11 cellular contexts compared by ENCODE assay signal in the genomic region with DNA sequence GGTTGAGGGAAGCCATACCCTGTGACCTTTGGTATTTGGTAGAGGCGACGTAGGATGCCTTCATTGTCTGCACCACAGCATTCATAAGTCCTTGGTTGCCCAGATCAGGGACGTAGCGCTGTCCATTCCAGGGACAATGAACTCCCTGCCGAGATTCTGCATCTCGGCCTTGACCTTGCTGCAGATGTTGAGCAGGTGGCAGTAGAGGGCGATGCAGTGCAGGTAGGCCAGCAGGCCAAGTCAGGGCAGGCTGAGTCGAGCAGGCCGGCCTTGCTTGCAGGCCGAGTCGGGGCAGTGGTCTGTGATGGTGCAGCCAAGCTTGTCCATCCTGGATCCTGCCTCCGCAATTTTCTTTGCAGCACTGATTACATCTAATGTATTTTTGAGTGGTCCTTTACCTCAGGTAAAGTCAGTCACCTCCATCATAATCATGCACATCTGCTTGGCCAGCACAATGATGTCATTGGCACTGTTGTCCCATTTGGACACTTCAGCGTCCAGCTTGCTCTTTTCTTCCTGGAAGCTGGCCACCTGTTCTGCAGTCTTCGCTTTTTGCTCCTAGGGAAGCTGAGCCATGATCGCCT.
DNase-seq lines count a peak whose midpoint lies in the region; ATAC-seq, FAIRE-seq and TF ChIP-seq lines count a peak whose summit lies in the region.
"Had no signal": no experiment of that assay in that cellular context is flagged by ENCODE, and none has a peak within 500 bp of the region (broad histone marks: within the 10 kb centered on the region; RNA-seq: fewer than 3 reads in every experiment).

No MANE protein-coding gene starts in this region.

- no peak overlapping the region for H3K4me3 Mint-ChIP-seq in HFFc6
- H3K4me3 Mint-ChIP-seq: T-helper 1 cell treated with Interleukin-12 subunit alpha and Interleukin-12 subunit beta and Interleukin-4 antibody, amounts not matched to agents 30 μg/mL and 1 μg/mL, for 36 hours had no signal

- no peak overlapping the region for H2BK5ac ChIP-seq in mesendoderm (ENCODE audit: low read length)

- no peaks in the 10 kb centered on the region for H3K9me1 ChIP-seq in K562 (ENCODE audit: control insufficient read depth, insufficient read depth, low read length)

- no TSS peak for BruUV-seq in K562 (replicated peaks; lab: Mats Ljungman, UMichigan)

- H3K27me3 ChIP-seq in K562 (ENCODE audit: control insufficient read depth in 2 of 2, insufficient read depth in 2 of 2, low read length in 2 of 2): peaks cover 0 to 16% of the 10 kb centered on the region in 2 experiments; a peak in 3 of 5 replicates
- H3K27me3 ChIP-seq in mesendoderm (ENCODE audit: insufficient read depth, low read length, poor library complexity): no peaks in the 10 kb centered on the region

- H3K27me3 Mint-ChIP-seq in HFFc6 (ENCODE audit: insufficient read depth): peaks cover 2% of the 10 kb centered on the region

- TF ChIP-seq EP300 in K562 (IDR thresholded peaks at IDR 0.05; ENCODE audit: low read length): no peak

- H2BK15ac ChIP-seq in mesendoderm (replicated peaks; ENCODE audit: low read depth): no peak overlapping the region

- no peak for FAIRE-seq in K562 (lab: Jason Lieb, UNC)
- FAIRE-seq: astrocyte had no signal

- H3K27ac Mint-ChIP-seq in HFFc6: no peak overlapping the region
- H3K27ac Mint-ChIP-seq: T-helper 1 cell treated with Interleukin-12 subunit alpha and Interleukin-12 subunit beta and Interleukin-4 antibody, amounts not matched to agents 30 μg/mL and 1 μg/mL, for 36 hours had no signal

- ATAC-seq in K562 (peak; percentile 67; the same call in 2 of the 3 replicates), GM21576 (IDR thresholded peaks at IDR 0.05; ENCODE audit: unreplicated experiment) (no peak)

- no peak overlapping the region for H3K18ac ChIP-seq in mesendoderm (ENCODE audit: low read length)

- H3K36me3 ChIP-seq in K562 (ENCODE audit: control insufficient read depth, insufficient read depth, low read length) (no peaks in the 10 kb centered on the region), mesendoderm (ENCODE audit: control insufficient read depth, insufficient read depth, low read length) (no peaks in the 10 kb centered on the region)

- H2BK120ac ChIP-seq in mesendoderm (ENCODE audit: low read depth, low read length): no peak overlapping the region

- H3K27ac ChIP-seq in K562 (ENCODE audit: extremely low read depth, low read depth, low read length): no peak overlapping the region
- H3K27ac ChIP-seq in mesendoderm (ENCODE audit: low read depth, low read length): no peak overlapping the region

- in situ Hi-C loops in K562 (cut with MboI): no loop called here

- no peak overlapping the region for H3K56ac ChIP-seq in mesendoderm (ENCODE audit: low read length)

- no peak overlapping the region for H2AFZ ChIP-seq in K562 (ENCODE audit: low read depth, low read length)

- H2AK5ac ChIP-seq in mesendoderm (ENCODE audit: low read length): no peak overlapping the region

- no peaks in the 10 kb centered on the region for H3K9me3 ChIP-seq in K562 (replicated peaks; ENCODE audit: control insufficient read depth, insufficient read depth, low read depth, low read length)

- no peak overlapping the region for H3K4ac ChIP-seq in mesendoderm (ENCODE audit: low read depth, low read length)

- WGBS in K562 (ENCODE audit: insufficient coverage, low coverage, missing lambda C conversion rate): 4% methylated on average over 15 of the region's 15 CpGs
- WGBS in mesendoderm (ENCODE audit: extremely low coverage, insufficient coverage, low lambda C conversion rate): no CpG with 5 or more reads among the region's 15 CpGs

- H3K9me3 Mint-ChIP-seq in HFFc6: no peaks in the 10 kb centered on the region
- H3K9me3 Mint-ChIP-seq: T-helper 1 cell treated with Interleukin-12 subunit alpha and Interleukin-12 subunit beta and Interleukin-4 antibody, amounts not matched to agents 30 μg/mL and 1 μg/mL, for 36 hours had no signal

- POLR2A ChIA-PET in GM10248 (lab: Yijun Ruan, JAX) (no interaction called here), K562 (lab: Yijun Ruan, JAX) (no interaction called here)

- peaks cover 30% of the 10 kb centered on the region for H3K4me1 Mint-ChIP-seq in HFFc6 (ENCODE audit: low read depth)

- no peak overlapping the region for H4K5ac ChIP-seq in mesendoderm (ENCODE audit: low read length)

- H3K4me3 ChIP-seq in K562 (no peak overlapping the region), mesendoderm (ENCODE audit: low read length) (no peak overlapping the region)

- no peak for TF ChIP-seq POLR2A in K562 (conservative IDR thresholded peaks at IDR 0.05)

- H3K79me2 ChIP-seq in K562 (ENCODE audit: control insufficient read depth, insufficient read depth, low read length) (no peaks in the 10 kb centered on the region), mesendoderm (ENCODE audit: control insufficient read depth, insufficient read depth, low read length) (no peaks in the 10 kb centered on the region)

- no peaks in the 10 kb centered on the region for H4K20me1 ChIP-seq in K562 (replicated peaks; ENCODE audit: control insufficient read depth, insufficient read depth, low read length)

- no peaks in the 10 kb centered on the region for H3K36me3 Mint-ChIP-seq in HFFc6 (ENCODE audit: low read depth)

- H4K8ac ChIP-seq in mesendoderm (ENCODE audit: low read depth, low read length): no peak overlapping the region

- no peak overlapping the region for H3K23ac ChIP-seq in mesendoderm (ENCODE audit: low read length)

- TF ChIP-seq RAD21 in K562 (CRISPR knock-in tag; conservative IDR thresholded peaks at IDR 0.05 in 1 of 2, IDR thresholded peaks at IDR 0.05 in 1 of 2): peak in 1 of 2 experiments; percentile 40; a peak in 3 of 4 replicates

- H3K9ac ChIP-seq in K562 (ENCODE audit: insufficient read depth in 1 of 2, low read depth in 2 of 2, low read length in 2 of 2) (0 out of 4 replicates have a peak overlapping the region, but pooled peaks of 1 of the 2 experiments have one; percentile 23), mesendoderm (ENCODE audit: low read length) (no peak overlapping the region)

- H3K4me1 ChIP-seq in K562 (replicated peaks in 1 of 2; ENCODE audit: control insufficient read depth in 2 of 2, insufficient read depth in 2 of 2, low read length in 2 of 2) (no peaks in the 10 kb centered on the region; a peak in 2 of 5 replicates), mesendoderm (ENCODE audit: control insufficient read depth, low read depth, low read length) (no peaks in the 10 kb centered on the region)

- no peak overlapping the region for H3K4me2 ChIP-seq in K562 (ENCODE audit: insufficient read depth, low read length)
- H3K4me2 ChIP-seq in mesendoderm (ENCODE audit: low read length): no peak overlapping the region

- DNase-seq in GM10248 (ENCODE audit: extremely low spot score) (no peak), HFFc6 (no peak), K562 (ENCODE audit: extremely low read depth in 1 of 4, low spot score in 3 of 4) (peak in 1 of 4 experiments; percentile 20), mesendoderm (peak; percentile 77), activated gamma-delta T cell treated with Interleukin-2 at 50 U/mL for 16 hours (no peak), ecto neural progenitor cell (ENCODE audit: low spot score) (no peak)
- DNase-seq: activated CD8-positive, alpha-beta memory T cell treated with anti-CD3 and anti-CD28 coated beads, Interleukin-2, amount 50 U/mL, for 48 hours; NCI-H748 treated with DMSO at 0.1 percent for 48 hours had no signal

- CTCF ChIA-PET in GM10248 (lab: Yijun Ruan, JAX): interaction anchor here (1.0 to 2.3 kb wide), 5 partner anchors 9 to 202 kb away, joined by 3 to 9 read pairs (median 4); no protein-coding TSS in a partner anchor
- CTCF ChIA-PET in K562 (lab: Yijun Ruan, JAX; ENCODE audit: low intra/inter-chr PET ratio): no interaction called here

- TF ChIP-seq CTCF in GM10248 (IDR thresholded peaks at IDR 0.05; ENCODE audit: control extremely low read depth, extremely low read depth, low read depth, missing control alignments) (peak; percentile 54), HFFc6 (IDR thresholded peaks at IDR 0.05) (0 out of 2 replicates have a peak, but pooled peaks have one; percentile 15), K562 (IDR thresholded peaks at IDR 0.05 in 2 of 3, conservative IDR thresholded peaks at IDR 0.05 in 1 of 3; ENCODE audit: insufficient read depth in 2 of 3, low read depth in 1 of 3, low read length in 3 of 3) (peak; percentile 16 to 23 (median 22); a peak in 2 of 6 replicates)

- H3K79me1 ChIP-seq in mesendoderm (ENCODE audit: low read length): no peaks in the 10 kb centered on the region

- intact Hi-C loops in K562 (cut with micrococcal nuclease): loop anchor here (10.0 kb wide), 1 partner anchor 185 kb away; no protein-coding TSS in a partner anchor

TF ChIP-seq in K562, 482 proteins besides CTCF, POLR2A, EP300 and RAD21:
- TF ChIP-seq PHF8 (IDR thresholded peaks at IDR 0.05; ENCODE audit: borderline replicate concordance, low read length) (no peak), NR2C2 (CRISPR knock-in tag; IDR thresholded peaks at IDR 0.05) (no peak), NR2C2 (tag; IDR thresholded peaks at IDR 0.05) (0 out of 2 replicates have a peak, but pooled peaks have one; percentile 22)
TF ChIP-seq in K562: peak in this region for 1.
